ENCODE assay signal across 7 cellular contexts in the genomic region with DNA sequence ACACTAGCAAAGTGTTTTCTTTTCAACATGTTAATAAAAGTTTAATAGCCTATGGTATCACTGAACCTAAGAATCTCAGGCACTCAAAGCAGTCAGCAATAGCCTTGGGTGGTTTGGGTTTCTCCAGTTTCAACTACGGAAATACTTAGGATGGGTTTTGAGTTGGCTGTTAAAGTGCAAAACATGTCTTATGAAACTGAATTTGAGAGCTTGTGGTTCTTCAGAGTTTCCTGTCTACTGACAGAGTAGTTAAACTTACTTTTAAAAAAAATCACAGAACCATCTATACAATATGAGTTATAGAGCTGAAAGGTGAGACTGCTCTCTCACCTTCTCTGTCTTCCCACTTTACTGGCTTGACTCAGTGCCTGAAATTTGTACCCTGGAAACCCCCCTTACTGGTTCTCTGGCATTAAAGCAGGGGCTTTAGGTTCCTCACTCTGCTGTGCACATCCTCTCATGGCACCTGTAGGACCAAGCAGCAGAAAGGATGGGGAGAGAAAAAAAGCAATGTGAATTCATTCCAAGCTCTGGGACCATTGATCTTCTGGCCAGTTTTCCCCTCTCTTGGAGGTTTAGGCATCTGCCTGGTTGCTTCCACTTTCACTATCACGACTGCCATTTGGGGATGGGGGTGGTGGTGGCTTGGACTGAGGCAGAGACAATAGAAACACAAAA. TPM values are rescaled to one million over a fixed set of nuclear protein-coding genes. Genes with fewer than 3 reads are reported as not detected.
A peak's percentile ranks its signal among the peaks of the same experiment; 100 is the strongest.
DNase-seq lines count a peak whose midpoint lies in the region; ATAC-seq and TF ChIP-seq lines count a peak whose summit lies in the region.

No MANE protein-coding gene starts in this region.

- peaks cover 8% of the 10 kb centered on the region for H3K4me1 Mint-ChIP-seq in Calu3 (ENCODE audit: low read depth, unreplicated experiment)

- ATAC-seq in GM18861 (IDR thresholded peaks at IDR 0.05; ENCODE audit: unreplicated experiment) (peak; percentile 96), HG02610 (IDR thresholded peaks at IDR 0.05; ENCODE audit: unreplicated experiment) (peak; percentile 96)

- no peak overlapping the region for H3K27ac Mint-ChIP-seq in Calu3 (ENCODE audit: unreplicated experiment)

- no peaks in the 10 kb centered on the region for H3K36me3 ChIP-seq in adrenal gland (replicated peaks in 1 of 2)

- H3K4me1 ChIP-seq in adrenal gland (replicated peaks in 1 of 2): no peaks in the 10 kb centered on the region

- no peaks in the 10 kb centered on the region for H3K27me3 Mint-ChIP-seq in Calu3 (ENCODE audit: unreplicated experiment)

- 16 to 26% (median 20%) methylated on average over 2 of the region's 2 CpGs for WGBS in adrenal gland, 4 donors

- TF ChIP-seq CTCF in Calu3 (IDR thresholded peaks at IDR 0.05; ENCODE audit: unreplicated experiment): no peak
- no peak for TF ChIP-seq CTCF in adrenal gland (IDR thresholded peaks at IDR 0.05)

- H3K4me3 ChIP-seq in adrenal gland: peak overlapping the region in 1 of 4 donors; percentile 32

- intact Hi-C loops in Calu3 (cut with micrococcal nuclease; ENCODE audit: unreplicated experiment) (no loop called here), adrenal gland (cut with DNase I) (no loop called here)

- TF ChIP-seq POLR2A in adrenal gland (IDR thresholded peaks at IDR 0.05): no peak

- CTCF ChIA-PET in Calu3 (lab: Charles Lee): no interaction called here

- DNase-seq in OCI-M1 (lab: John Stamatoyannopoulos, UW): peak; percentile 50
- DNase-seq in foreskin melanocyte: peak; percentile 70
- no peak for DNase-seq in Calu3
- DNase-seq in adrenal gland: no peak
- no peak for DNase-seq in C1 segment of cervical spinal cord (lab: John Stamatoyannopoulos, UW)

- no peak overlapping the region for H3K27ac ChIP-seq in adrenal gland

- H3K9me3 ChIP-seq in adrenal gland (replicated peaks in 1 of 3): no peaks in the 10 kb centered on the region

- no peaks in the 10 kb centered on the region for H3K36me3 Mint-ChIP-seq in Calu3 (ENCODE audit: insufficient read depth, unreplicated experiment)

- no peaks in the 10 kb centered on the region for H3K27me3 ChIP-seq in adrenal gland

- H3K9me3 Mint-ChIP-seq in Calu3 (ENCODE audit: low read depth, unreplicated experiment): peaks cover 9% of the 10 kb centered on the region

- no peak overlapping the region for H3K4me3 Mint-ChIP-seq in Calu3 (ENCODE audit: low read depth, unreplicated experiment)

- no TSS peak for BruUV-seq in Calu3 (replicated peaks; lab: Mats Ljungman, UMichigan)

RNA-seq across cellular contexts. Expression of gene CCDC141, which starts 18.1 kb away (rescaled TPM):
- total RNA-seq in Calu3 (2022): 0.07 and 0.34 TPM in 2 replicates
- total RNA-seq in adrenal gland: 10 to 100 TPM in 1 of 8 donors, 1 to 10 TPM in 6, under 1 TPM in 1; 0.88 to 10.2 (median 1.7) TPM
- polyA plus RNA-seq in adrenal gland: under 1 TPM; 0.34 to 0.48 (median 0.40) TPM

Comparison
In these comparisons a context has a peak if more than half of its experiments do, and no peak if none do; other contexts are left out.
1. DNase-seq: peak in OCI-M1 (single experiment) and foreskin melanocyte (single experiment); none in Calu3 (single experiment), adrenal gland (0 of 7) and C1 segment of cervical spinal cord (0 of 14).